Comparison of ENCODE assay signal across 28 cellular contexts in the genomic region with DNA sequence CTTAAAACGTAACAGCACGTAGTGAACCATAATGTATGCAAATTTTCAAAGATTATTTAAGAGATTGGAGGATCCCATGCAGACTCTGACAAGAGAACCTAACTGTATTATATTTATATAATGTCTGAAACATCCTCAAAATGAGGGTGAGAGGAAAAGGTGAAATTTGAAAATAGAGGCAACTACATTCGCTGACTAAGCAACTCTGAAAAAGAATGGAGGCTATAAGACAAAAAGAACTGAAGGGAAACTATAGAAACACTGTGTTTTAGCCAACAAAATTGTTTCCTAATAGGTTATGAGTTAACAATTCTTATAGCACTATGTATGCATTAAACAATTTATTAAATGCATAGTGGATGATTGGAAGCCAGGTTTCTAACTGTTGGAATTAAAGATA.
"Had no signal": no experiment of that assay in that cellular context is flagged by ENCODE, and none has a peak within 500 bp of the region (broad histone marks: within the 10 kb centered on the region; RNA-seq: fewer than 3 reads in every experiment).

No MANE protein-coding gene starts in this region.

- H3K9me3 ChIP-seq: ovary, psoas muscle, suprapubic skin, testis, tibial artery, transverse colon, upper lobe of right lung, uterus had no signal

- H3K4me3 ChIP-seq: neural progenitor cell, ovary, psoas muscle, skin epidermis, smooth muscle cell, spleen, suprapubic skin, testis, tibial artery, transverse colon, upper lobe of right lung, uterus had no signal

- H3K27me3 ChIP-seq: neural progenitor cell, ovary, spleen, suprapubic skin, testis, tibial artery, transverse colon, upper lobe of right lung, uterus had no signal

- H3K27ac ChIP-seq: neural progenitor cell, ovary, parathyroid adenoma, psoas muscle, skin epidermis, spleen, suprapubic skin, testis, tibial artery, transverse colon, upper lobe of right lung, uterus had no signal

- H3K4me1 ChIP-seq: neural progenitor cell, parathyroid adenoma, psoas muscle, spleen, suprapubic skin, testis, tibial artery, transverse colon, upper lobe of right lung, uterus had no signal

- DNase-seq: natural killer cell; occipital lobe; ovary; posterior cingulate gyrus; psoas muscle; right cardiac atrium; spleen; stimulated activated CD4-positive, alpha-beta T cell treated with anti-CD3 and anti-CD28 coated beads, Interleukin-12 subunit alpha, Interleukin-12 subunit beta, amount 100 ng/mL, for 4 hours; stimulated activated CD4-positive, alpha-beta T cell treated with anti-CD3 and anti-CD28 coated beads, Interleukin-1b, Interleukin-23, amount 100 ng/mL, for 48 hours; stimulated activated CD4-positive, alpha-beta T cell treated with anti-CD3 and anti-CD28 coated beads, Interleukin-4, amount 100 ng/mL, for 1 hour; stimulated activated CD4-positive, alpha-beta T cell treated with anti-CD3 and anti-CD28 coated beads, Interleukin-4, amount 100 ng/mL, for 4 hours; stimulated activated CD8-positive, alpha-beta memory T cell treated with anti-CD3 and anti-CD28 coated beads, Interleukin-4, amount 100 ng/mL, for 48 hours; stimulated activated naive CD4-positive, alpha-beta T cell; stimulated activated naive CD8-positive, alpha-beta T cell treated with anti-CD3 and anti-CD28 coated beads, Interleukin-15, amount 100 ng/mL, for 72 hours; stimulated activated naive CD8-positive, alpha-beta T cell treated with anti-CD3 and anti-CD28 coated beads, Interleukin-15, Interleukin-2, amounts not matched to agents 100 U/mL and 50 U/mL, for 24 hours; substantia nigra; testis; tibial artery; transverse colon; upper lobe of right lung; uterus had no signal

- ATAC-seq: natural killer cell; psoas muscle; right cardiac atrium; sciatic nerve; stimulated activated memory B cell treated with anti-CD40 and anti-IgM and Interleukin-4, amounts not matched to agents 10 μg/mL and 1 μg/mL and 100 μg/mL, for 72 hours; stimulated activated naive CD8-positive, alpha-beta T cell treated with anti-CD3 and anti-CD28 coated beads, Interleukin-15, amount 100 ng/mL, for 72 hours; stimulated activated naive CD8-positive, alpha-beta T cell treated with anti-CD3 and anti-CD28 coated beads, Interleukin-15, Interleukin-2, amounts not matched to agents 100 U/mL and 50 U/mL, for 24 hours; upper lobe of right lung had no signal

- H2AFZ ChIP-seq: neural progenitor cell, parathyroid adenoma had no signal

- H3K79me2 ChIP-seq: parathyroid adenoma had no signal

- H3K36me3 ChIP-seq: neural progenitor cell, ovary, spleen, suprapubic skin, tibial artery, transverse colon, upper lobe of right lung, uterus had no signal

- H3K4me2 ChIP-seq: neural progenitor cell, smooth muscle cell had no signal

- H3K9ac ChIP-seq: neural progenitor cell, parathyroid adenoma had no signal
